17 cellular contexts compared by ENCODE assay signal in the genomic region with DNA sequence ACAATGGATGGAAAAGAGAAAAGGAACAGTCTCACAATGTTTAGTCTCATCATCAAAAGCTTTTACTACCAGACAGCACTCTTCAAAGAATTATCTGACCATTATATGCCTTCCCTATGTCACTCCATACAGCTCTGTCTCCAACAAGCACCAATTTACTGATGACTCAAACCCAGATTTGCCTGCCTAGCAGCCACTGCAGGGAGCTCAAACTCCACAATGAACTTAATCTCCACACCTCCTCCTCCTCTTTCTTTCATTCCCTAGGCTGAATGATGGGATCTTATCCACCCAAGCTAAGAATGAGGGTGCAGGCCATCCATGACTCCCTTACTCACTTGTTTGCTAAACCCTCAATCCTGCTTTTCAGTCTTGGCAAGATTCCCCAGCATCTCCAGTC. TPM values are rescaled to one million over a fixed set of nuclear protein-coding genes. Genes with fewer than 3 reads are reported as not detected.
DNase-seq lines count a peak whose midpoint lies in the region; ATAC-seq lines count a peak whose summit lies in the region.
"Had no signal": no experiment of that assay in that cellular context is flagged by ENCODE, and none has a peak within 500 bp of the region (broad histone marks: within the 10 kb centered on the region; RNA-seq: fewer than 3 reads in every experiment).

No MANE protein-coding gene starts in this region.

- H3K27me3 Mint-ChIP-seq in activated CD4-positive, alpha-beta T cell treated with anti-CD3 and anti-CD28 coated beads for 36 hours: no peaks in the 10 kb centered on the region
- H3K27me3 Mint-ChIP-seq in activated CD4-positive, alpha-beta T cell treated with anti-CD3 and anti-CD28 coated beads, Interleukin-2, amount 10 ng/mL, durations not matched to agents 24 days and 14 days: no peaks in the 10 kb centered on the region
- no peaks in the 10 kb centered on the region for H3K27me3 Mint-ChIP-seq in T-helper 17 cell
- H3K27me3 Mint-ChIP-seq: naive B cell had no signal

- no peaks in the 10 kb centered on the region for H3K9me3 Mint-ChIP-seq in activated CD4-positive, alpha-beta T cell treated with anti-CD3 and anti-CD28 coated beads for 36 hours (ENCODE audit: low read depth)
- no peaks in the 10 kb centered on the region for H3K9me3 Mint-ChIP-seq in activated CD4-positive, alpha-beta T cell treated with anti-CD3 and anti-CD28 coated beads, Interleukin-2, amount 10 ng/mL, durations not matched to agents 24 days and 14 days
- H3K9me3 Mint-ChIP-seq in stimulated activated effector memory CD8-positive, alpha-beta T cell treated with anti-CD3 and anti-CD28 coated beads, Interleukin-12 subunit alpha, Interleukin-12 subunit beta, amount 100 ng/mL, for 72 hours: no peaks in the 10 kb centered on the region
- H3K9me3 Mint-ChIP-seq: naive B cell had no signal

- H3K27ac Mint-ChIP-seq in activated CD4-positive, alpha-beta T cell treated with anti-CD3 and anti-CD28 coated beads for 36 hours: no peak overlapping the region
- no peak overlapping the region for H3K27ac Mint-ChIP-seq in activated CD4-positive, alpha-beta T cell treated with anti-CD3 and anti-CD28 coated beads, Interleukin-2, amount 10 ng/mL, durations not matched to agents 24 days and 14 days
- peak overlapping the region; percentile 81 for H3K27ac Mint-ChIP-seq in T-helper 17 cell
- no peak overlapping the region for H3K27ac Mint-ChIP-seq in stimulated activated effector memory CD8-positive, alpha-beta T cell treated with anti-CD3 and anti-CD28 coated beads, Interleukin-12 subunit alpha, Interleukin-12 subunit beta, amount 100 ng/mL, for 72 hours

- no peaks in the 10 kb centered on the region for H3K9me3 ChIP-seq in T-helper 17 cell (ENCODE audit: control insufficient read depth, low read length, poor library complexity, severe bottlenecking)
- H3K9me3 ChIP-seq: upper lobe of left lung had no signal

- intact Hi-C loops in activated CD4-positive, alpha-beta T cell treated with anti-CD3 and anti-CD28 coated beads for 36 hours (cut with DNase I, micrococcal nuclease): no loop called here
- intact Hi-C loops in activated CD4-positive, alpha-beta T cell treated with anti-CD3 and anti-CD28 coated beads, Interleukin-2, amount 10 ng/mL, durations not matched to agents 24 days and 14 days (cut with micrococcal nuclease): no loop called here

- POLR2A ChIA-PET in activated CD4-positive, alpha-beta T cell treated with anti-CD3 and anti-CD28 coated beads for 36 hours (lab: Charles Lee): no interaction called here

- CTCF ChIA-PET in activated CD4-positive, alpha-beta T cell treated with anti-CD3 and anti-CD28 coated beads for 36 hours (lab: Charles Lee): no interaction called here

- H3K36me3 Mint-ChIP-seq in activated CD4-positive, alpha-beta T cell treated with anti-CD3 and anti-CD28 coated beads for 36 hours (ENCODE audit: low read depth): peaks cover 19% of the 10 kb centered on the region
- H3K36me3 Mint-ChIP-seq in activated CD4-positive, alpha-beta T cell treated with anti-CD3 and anti-CD28 coated beads, Interleukin-2, amount 10 ng/mL, durations not matched to agents 24 days and 14 days (ENCODE audit: low read depth): peaks cover 15% of the 10 kb centered on the region
- peaks cover 2% of the 10 kb centered on the region for H3K36me3 Mint-ChIP-seq in T-helper 17 cell (ENCODE audit: low read depth)
- peaks cover 29% of the 10 kb centered on the region for H3K36me3 Mint-ChIP-seq in stimulated activated effector memory CD8-positive, alpha-beta T cell treated with anti-CD3 and anti-CD28 coated beads, Interleukin-12 subunit alpha, Interleukin-12 subunit beta, amount 100 ng/mL, for 72 hours
- H3K36me3 Mint-ChIP-seq: naive B cell had no signal

- H3K4me3 Mint-ChIP-seq in activated CD4-positive, alpha-beta T cell treated with anti-CD3 and anti-CD28 coated beads for 36 hours: no peak overlapping the region
- no peak overlapping the region for H3K4me3 Mint-ChIP-seq in activated CD4-positive, alpha-beta T cell treated with anti-CD3 and anti-CD28 coated beads, Interleukin-2, amount 10 ng/mL, durations not matched to agents 24 days and 14 days
- H3K4me3 Mint-ChIP-seq in T-helper 17 cell: no peak overlapping the region
- no peak overlapping the region for H3K4me3 Mint-ChIP-seq in stimulated activated effector memory CD8-positive, alpha-beta T cell treated with anti-CD3 and anti-CD28 coated beads, Interleukin-12 subunit alpha, Interleukin-12 subunit beta, amount 100 ng/mL, for 72 hours

- no peak for DNase-seq in activated CD4-positive, alpha-beta T cell treated with anti-CD3 and anti-CD28 coated beads for 36 hours
- no peak for DNase-seq in activated CD4-positive, alpha-beta T cell treated with anti-CD3 and anti-CD28 coated beads, Interleukin-2, amount 10 ng/mL, durations not matched to agents 24 days and 14 days
- DNase-seq in T-helper 17 cell (no peak), fibroblast of peridontal ligament (ENCODE audit: extremely low read depth) (peak; percentile 60), GDM1 (lab: John Stamatoyannopoulos, UW) (no peak), DMS153 (lab: John Stamatoyannopoulos, UW) (no peak)
- DNase-seq in stimulated activated effector memory CD8-positive, alpha-beta T cell treated with anti-CD3 and anti-CD28 coated beads, Interleukin-12 subunit alpha, Interleukin-12 subunit beta, amount 100 ng/mL, for 72 hours (ENCODE audit: low spot score in 2 of 2): no peak
- DNase-seq: activated CD4-positive, alpha-beta T cell treated with anti-CD3 and anti-CD28 coated beads, Interleukin-2, amount 50 U/mL, for 1 hour; activated naive CD4-positive, alpha-beta T cell; cortex of kidney; DMS79 treated with DMSO at 0.1 percent for 48 hours; kidney; MM.1S; naive B cell; T-helper 1 cell; upper lobe of left lung had no signal

- peaks cover 32% of the 10 kb centered on the region for H3K4me1 Mint-ChIP-seq in activated CD4-positive, alpha-beta T cell treated with anti-CD3 and anti-CD28 coated beads for 36 hours
- H3K4me1 Mint-ChIP-seq in activated CD4-positive, alpha-beta T cell treated with anti-CD3 and anti-CD28 coated beads, Interleukin-2, amount 10 ng/mL, durations not matched to agents 24 days and 14 days: peaks cover 13% of the 10 kb centered on the region
- H3K4me1 Mint-ChIP-seq in T-helper 17 cell: peaks cover 18% of the 10 kb centered on the region
- H3K4me1 Mint-ChIP-seq in stimulated activated effector memory CD8-positive, alpha-beta T cell treated with anti-CD3 and anti-CD28 coated beads, Interleukin-12 subunit alpha, Interleukin-12 subunit beta, amount 100 ng/mL, for 72 hours: peaks cover 24% of the 10 kb centered on the region

- peak; percentile 61 for ATAC-seq in activated CD4-positive, alpha-beta T cell treated with anti-CD3 and anti-CD28 coated beads for 36 hours
- no peak for ATAC-seq in T-helper 17 cell
- ATAC-seq in stimulated activated effector memory CD8-positive, alpha-beta T cell treated with anti-CD3 and anti-CD28 coated beads, Interleukin-12 subunit alpha, Interleukin-12 subunit beta, amount 100 ng/mL, for 72 hours: peak; percentile 56
- no peak for ATAC-seq in HG03025 (IDR thresholded peaks at IDR 0.05; ENCODE audit: low FRiP score, unreplicated experiment)

RNA-seq across cellular contexts. Expression of a gene that starts 45.5 kb away (rescaled TPM):
- total RNA-seq in activated CD4-positive, alpha-beta T cell treated with anti-CD3 and anti-CD28 coated beads for 36 hours: 10 to 100 TPM; 83.4 to 84.9 TPM
- total RNA-seq in activated CD4-positive, alpha-beta T cell treated with anti-CD3 and anti-CD28 coated beads, Interleukin-2, amount 10 ng/mL, durations not matched to agents 24 days and 14 days: 115 and 119 TPM in 2 replicates
- 100 to 1,000 TPM; 285 to 303 TPM for total RNA-seq in T-helper 17 cell

RNA-seq across cellular contexts. Expression of a gene that starts 48.4 kb away (rescaled TPM):
- 10 to 100 TPM; 45.4 to 47.8 TPM for total RNA-seq in activated CD4-positive, alpha-beta T cell treated with anti-CD3 and anti-CD28 coated beads for 36 hours
- 55.3 and 66.2 TPM in 2 replicates for total RNA-seq in activated CD4-positive, alpha-beta T cell treated with anti-CD3 and anti-CD28 coated beads, Interleukin-2, amount 10 ng/mL, durations not matched to agents 24 days and 14 days
- 10 to 100 TPM; 67.6 to 75.8 TPM for total RNA-seq in T-helper 17 cell

Comparison
In these comparisons a context has a peak if more than half of its experiments do, and no peak if none do; other contexts are left out.
1. ATAC-seq: peak in activated CD4-positive, alpha-beta T cell treated with anti-CD3 and anti-CD28 coated beads for 36 hours (single experiment) and stimulated activated effector memory CD8-positive, alpha-beta T cell treated with anti-CD3 and anti-CD28 coated beads, Interleukin-12 subunit alpha, Interleukin-12 subunit beta, amount 100 ng/mL, for 72 hours (single experiment); none in T-helper 17 cell (single experiment) and HG03025 (single experiment).